In genomic region chr16:68005786-68006286, GRCh38 we compare ENCODE assay signal across 1 cellular context.
TF ChIP-seq lines count a peak whose summit lies in the region.

No MANE protein-coding gene starts in this region.

TF ChIP-seq in K562, 482 proteins besides CTCF, POLR2A, EP300 and RAD21 (continued from another document):
- TF ChIP-seq CREB3 (tag; conservative IDR thresholded peaks at IDR 0.05; ENCODE audit: low read depth) = 0 out of 2 replicates have a peak, but pooled peaks have one; percentile 13
- TF ChIP-seq GTF2B (IDR thresholded peaks at IDR 0.05; ENCODE audit: extremely low read depth, insufficient read length) = no peak
- TF ChIP-seq HCFC1 (IDR thresholded peaks at IDR 0.05; ENCODE audit: low read depth, low read length) = no peak
- no peak for TF ChIP-seq E2F3 (CRISPR knock-in tag; IDR thresholded peaks at IDR 0.05)
- no peak for TF ChIP-seq ZEB2 (IDR thresholded peaks at IDR 0.05)
- no peak for TF ChIP-seq MXI1 (IDR thresholded peaks at IDR 0.05; ENCODE audit: low read depth, low read length)
- no peak for TF ChIP-seq KDM2B (CRISPR knock-in tag; IDR thresholded peaks at IDR 0.05)
- TF ChIP-seq ZNF174 (CRISPR knock-in tag; IDR thresholded peaks at IDR 0.05) = no peak
- TF ChIP-seq ZNF436 (CRISPR knock-in tag; IDR thresholded peaks at IDR 0.05) = no peak
- TF ChIP-seq ZNF766 (CRISPR knock-in tag; conservative IDR thresholded peaks at IDR 0.05) = peak; percentile 74
- 0 out of 2 replicates have a peak, but pooled peaks have one; percentile 37 for TF ChIP-seq ZNF592 (IDR thresholded peaks at IDR 0.05)
- TF ChIP-seq NR2C2 (CRISPR knock-in tag; IDR thresholded peaks at IDR 0.05) = no peak
- peak; percentile 46 for TF ChIP-seq NR2C2 (tag; IDR thresholded peaks at IDR 0.05)
- TF ChIP-seq L3MBTL2 (IDR thresholded peaks at IDR 0.05) = peak; percentile 40; the same call in 1 of the 2 replicates
